In genomic region chr14:21302013-21302857, GRCh38 we compare ENCODE assay signal across 14 cellular contexts. TPM values are rescaled to one million over a fixed set of nuclear protein-coding genes. Genes with fewer than 3 reads are reported as not detected.
DNase-seq lines count a peak whose midpoint lies in the region; ATAC-seq and TF ChIP-seq lines count a peak whose summit lies in the region.
"Had no signal": no experiment of that assay in that cellular context is flagged by ENCODE, and none has a peak within 500 bp of the region (broad histone marks: within the 10 kb centered on the region; RNA-seq: fewer than 3 reads in every experiment).

No MANE protein-coding gene starts in this region.

- peak; percentile 26 for ATAC-seq in GM19468 (IDR thresholded peaks at IDR 0.05; ENCODE audit: extremely low read depth, unreplicated experiment)
- no peak for ATAC-seq in body of pancreas
- no peak for ATAC-seq in GM19035 (IDR thresholded peaks at IDR 0.05; ENCODE audit: unreplicated experiment)

- no peaks in the 10 kb centered on the region for H3F3A ChIP-seq in MM.1S (ENCODE audit: insufficient read depth, low read length)

- 39 to 42% methylated on average over 8 of the region's 8 CpGs for WGBS in thyroid gland, 2 donors
- 64 to 67% methylated on average over 8 of the region's 8 CpGs for WGBS in body of pancreas, 2 donors

- 0 out of 2 replicates have a peak overlapping the region, but pooled peaks have one; percentile 11 for H2AFZ ChIP-seq in MM.1S (ENCODE audit: low read length)

- H3K4me1 ChIP-seq in MM.1S (ENCODE audit: low read length) (no peaks in the 10 kb centered on the region), thyroid gland (peaks cover 5 to 6% of the 10 kb centered on the region in 2 donors), body of pancreas (peaks cover 6% of the 10 kb centered on the region)

- intact Hi-C loops in thyroid gland (cut with DNase I) (no loop called here), body of pancreas (cut with DNase I) (no loop called here)

- H3K9me3 ChIP-seq in MM.1S (replicated peaks; ENCODE audit: insufficient read depth, low read length) = no peaks in the 10 kb centered on the region
- no peaks in the 10 kb centered on the region for H3K9me3 ChIP-seq in thyroid gland
- H3K9me3 ChIP-seq in body of pancreas = no peaks in the 10 kb centered on the region

- no peak for TF ChIP-seq CTCF in MM.1S (IDR thresholded peaks at IDR 0.05; ENCODE audit: low read length)
- TF ChIP-seq CTCF in thyroid gland (IDR thresholded peaks at IDR 0.05) = no peak
- no peak for TF ChIP-seq CTCF in body of pancreas (IDR thresholded peaks at IDR 0.05)

- no peak overlapping the region for H3K9ac ChIP-seq in MM.1S (ENCODE audit: low read length)

- H3K36me3 ChIP-seq in MM.1S (replicated peaks; ENCODE audit: insufficient read depth, low read length) (no peaks in the 10 kb centered on the region), thyroid gland (no peaks in the 10 kb centered on the region), body of pancreas (replicated peaks in 1 of 2; ENCODE audit: insufficient read depth in 1 of 2, low read depth in 2 of 2) (no peaks in the 10 kb centered on the region)

- no peaks in the 10 kb centered on the region for H3K79me2 ChIP-seq in MM.1S (ENCODE audit: low read length)

- DNase-seq in MM.1S = peak; percentile 11
- peak; percentile 42 for DNase-seq in foreskin melanocyte
- DNase-seq in thyroid gland = peak; percentile 8 to 41
- no peak for DNase-seq in RPMI8226
- no peak for DNase-seq in body of pancreas
- DNase-seq: DMS 273 treated with DMSO at 0.1 percent for 48 hours, H9, IMR-90, NCI-H1092 treated with DMSO at 0.1 percent for 48 hours, NCI-H187, NCI-H446, NCI-H774 had no signal

- no peak overlapping the region for H3K4me3 ChIP-seq in MM.1S (ENCODE audit: low read length)
- no peak overlapping the region for H3K4me3 ChIP-seq in thyroid gland (replicated peaks in 1 of 3)
- no peak overlapping the region for H3K4me3 ChIP-seq in body of pancreas

- H3K27ac ChIP-seq in MM.1S (ENCODE audit: low read length) (peak overlapping the region; percentile 33; the same call in 1 of the 2 replicates), thyroid gland (no peak overlapping the region), body of pancreas (no peak overlapping the region)

- H3K9me2 ChIP-seq in MM.1S (replicated peaks; ENCODE audit: insufficient read depth, low read length) = no peaks in the 10 kb centered on the region

- no peaks in the 10 kb centered on the region for H4K20me1 ChIP-seq in MM.1S (ENCODE audit: insufficient read depth, low read length)

- no peaks in the 10 kb centered on the region for H3K27me3 ChIP-seq in MM.1S (replicated peaks; ENCODE audit: insufficient read depth, low read length)
- H3K27me3 ChIP-seq in thyroid gland = no peaks in the 10 kb centered on the region
- peaks cover 0 to 5% of the 10 kb centered on the region in 2 donors for H3K27me3 ChIP-seq in body of pancreas

- peak overlapping the region; percentile 24; the same call in 1 of the 2 replicates for H3K4me2 ChIP-seq in MM.1S (ENCODE audit: low read depth, low read length)

- no peak for TF ChIP-seq POLR2A in thyroid gland (IDR thresholded peaks at IDR 0.05)
- no peak for TF ChIP-seq POLR2A in body of pancreas (IDR thresholded peaks at IDR 0.05)

RNA-seq across cellular contexts. Expression of gene RPGRIP1, which starts 22.4 kb away (rescaled TPM):
- total RNA-seq in thyroid gland (not detected), body of pancreas (not detected)
- total RNA-seq: IMR-90 had no signal

RNA-seq across cellular contexts. Expression of gene HNRNPC, which starts 33.0 kb away (rescaled TPM):
- 100 to 1,000 TPM; 380 to 454 (median 419) TPM for total RNA-seq in thyroid gland
- total RNA-seq in body of pancreas = 100 to 1,000 TPM; 245 to 251 TPM

Comparison
In these comparisons a context has a peak if more than half of its experiments do, and no peak if none do; other contexts are left out.
1. DNase-seq: peak in MM.1S (single experiment), foreskin melanocyte (single experiment) and thyroid gland (2 of 2); none in RPMI8226 (single experiment) and body of pancreas (0 of 4).